Comparison of ENCODE assay signal across 4 cellular contexts in genomic region chr11:49233700-49234099, GRCh38. TPM values are rescaled to one million over a fixed set of nuclear protein-coding genes. Genes with fewer than 3 reads are reported as not detected.
"Had no signal": no experiment of that assay in that cellular context is flagged by ENCODE, and none has a peak within 500 bp of the region (broad histone marks: within the 10 kb centered on the region; RNA-seq: fewer than 3 reads in every experiment).

No MANE protein-coding gene starts in this region.

RNA-seq across cellular contexts. Expression of gene FOLH1, which starts 25.3 kb away (rescaled TPM):
- total RNA-seq: natural killer cell treated with Interleukin-12 subunit alpha and Interleukin-12 subunit beta and Interleukin-15 and Interleukin-18, amount 100 ng/mL, for 72 hours; neural crest cell; right atrium auricular region had no signal
- polyA plus RNA-seq: immature natural killer cell had no signal
